ENCODE assay signal across 22 cellular contexts in genomic region chr6:129863664-129864063, GRCh38. TPM values are rescaled to one million over a fixed set of nuclear protein-coding genes. Genes with fewer than 3 reads are reported as not detected.
A peak's percentile ranks its signal among the peaks of the same experiment; 100 is the strongest.
DNase-seq lines count a peak whose midpoint lies in the region; FAIRE-seq and TF ChIP-seq lines count a peak whose summit lies in the region.
"Had no signal": no experiment of that assay in that cellular context is flagged by ENCODE, and none has a peak within 500 bp of the region (broad histone marks: within the 10 kb centered on the region; RNA-seq: fewer than 3 reads in every experiment).

No MANE protein-coding gene starts in this region.

- H3K4me1 ChIP-seq in keratinocyte (ENCODE audit: control insufficient read depth, extremely low read depth, insufficient read depth, low read length), result peaks cover 26% of the 10 kb centered on the region
- no peaks in the 10 kb centered on the region for H3K4me1 ChIP-seq in thyroid gland
- H3K4me1 ChIP-seq: BE2C, lower lobe of right lung had no signal

- H3K36me3 ChIP-seq in brain microvascular endothelial cell (replicated peaks), result no peaks in the 10 kb centered on the region
- no peaks in the 10 kb centered on the region for H3K36me3 ChIP-seq in keratinocyte (ENCODE audit: control insufficient read depth in 2 of 2, extremely low read depth in 1 of 2, insufficient read depth in 2 of 2, low read length in 2 of 2)
- no peaks in the 10 kb centered on the region for H3K36me3 ChIP-seq in thyroid gland
- H3K36me3 ChIP-seq: BE2C, lower lobe of right lung, ovary had no signal

- in situ Hi-C loops in brain microvascular endothelial cell (cut with HindIII; ENCODE audit: low pct_ligation_motif_present, low sequenced_read_pairs), result no loop called here

- H3K9ac ChIP-seq in keratinocyte (ENCODE audit: control insufficient read depth, extremely low read depth, insufficient read depth, low read length), result no peak overlapping the region

- no peak overlapping the region for H3K4me2 ChIP-seq in keratinocyte (ENCODE audit: control insufficient read depth, extremely low read depth, insufficient read depth, low read depth, low read length)

- H3K79me2 ChIP-seq in keratinocyte (ENCODE audit: control insufficient read depth, insufficient read depth, low read length), result no peaks in the 10 kb centered on the region

- no peak overlapping the region for H2AFZ ChIP-seq in keratinocyte (ENCODE audit: control insufficient read depth, low read length)

- intact Hi-C loops in thyroid gland (cut with DNase I), result no loop called here

- no peaks in the 10 kb centered on the region for H3K9me3 ChIP-seq in keratinocyte (ENCODE audit: control insufficient read depth, low read depth, low read length)
- H3K9me3 ChIP-seq in thyroid gland, result no peaks in the 10 kb centered on the region
- H3K9me3 ChIP-seq: BE2C, lower lobe of right lung, ovary had no signal

- TF ChIP-seq CTCF in brain microvascular endothelial cell (IDR thresholded peaks at IDR 0.05; ENCODE audit: low read depth, low read length, missing control alignments) (no peak), keratinocyte (optimal IDR thresholded peaks at IDR 0.05 in 1 of 3, IDR thresholded peaks at IDR 0.05 in 1 of 3, conservative IDR thresholded peaks at IDR 0.05 in 1 of 3; ENCODE audit: extremely low read depth in 1 of 3, insufficient read depth in 2 of 3, low read length in 3 of 3) (no peak), thyroid gland (IDR thresholded peaks at IDR 0.05) (no peak)

- WGBS in thyroid gland, 2 donors, result 95 to 97% methylated on average over 6 of the region's 6 CpGs

- no peak overlapping the region for H3K27ac ChIP-seq in brain microvascular endothelial cell
- peak overlapping the region; percentile 57 for H3K27ac ChIP-seq in keratinocyte (ENCODE audit: control insufficient read depth, insufficient read depth, low read length)
- no peak overlapping the region for H3K27ac ChIP-seq in thyroid gland
- H3K27ac ChIP-seq: lower lobe of right lung, ovary had no signal

- DNase-seq in EL, result peak; percentile 84
- peak; percentile 93 for DNase-seq in M059J (ENCODE audit: low read depth)
- DNase-seq in brain microvascular endothelial cell, result peak; percentile 22
- peak; percentile 56 for DNase-seq in keratinocyte (ENCODE audit: low read depth, low spot score)
- DNase-seq in thyroid gland, result no peak
- no peak for DNase-seq in NCI-H1092 treated with DMSO at 0.1 percent for 48 hours (lab: John Stamatoyannopoulos, UW)
- no peak for DNase-seq in HUDEP-2 (lab: John Stamatoyannopoulos, UW; ENCODE audit: unreplicated experiment in 76 of 76)
- no peak for DNase-seq in RCC 7860 (ENCODE audit: low spot score)
- DNase-seq: activated CD4-positive, alpha-beta T cell treated with anti-CD3 and anti-CD28 coated beads for 36 hours; activated effector memory CD4-positive, alpha-beta T cell treated with Interleukin-2 at 50 U/mL for 16 hours; BE2C; lower lobe of right lung; MV-4-11; NCI-H2029; ovary; stimulated activated CD4-positive, alpha-beta T cell treated with anti-CD3 and anti-CD28 coated beads, Interleukin-4, amount 100 ng/mL, for 24 hours; substantia nigra had no signal

- TF ChIP-seq POLR2A in thyroid gland (IDR thresholded peaks at IDR 0.05), result no peak

- H4K20me1 ChIP-seq in keratinocyte (ENCODE audit: control insufficient read depth, extremely low read depth, insufficient read depth, low read length), result no peaks in the 10 kb centered on the region

- H3K27me3 ChIP-seq in brain microvascular endothelial cell (replicated peaks) (no peaks in the 10 kb centered on the region), keratinocyte (ENCODE audit: control insufficient read depth, extremely low read depth, insufficient read depth, low read length) (no peaks in the 10 kb centered on the region), thyroid gland (no peaks in the 10 kb centered on the region)
- H3K27me3 ChIP-seq: BE2C, ovary had no signal

- no peaks in the 10 kb centered on the region for H3K9me1 ChIP-seq in keratinocyte (ENCODE audit: control insufficient read depth, extremely low read depth, insufficient read depth, low read length)

- H3K4me3 ChIP-seq in brain microvascular endothelial cell (ENCODE audit: low read depth, low read length) (no peak overlapping the region), keratinocyte (ENCODE audit: control insufficient read depth in 2 of 3, extremely low read depth in 1 of 3, insufficient read depth in 2 of 3, low read depth in 1 of 3, low read length in 3 of 3) (no peak overlapping the region), thyroid gland (replicated peaks in 1 of 3) (no peak overlapping the region)
- H3K4me3 ChIP-seq: lower lobe of right lung, ovary had no signal

- dilution Hi-C loops in keratinocyte (cut with MboI; ENCODE audit: extremely low pct_ligation_motif_present, low sequenced_read_pairs), result no loop called here

- FAIRE-seq in keratinocyte (lab: Jason Lieb, UNC), result peak; percentile 85
- FAIRE-seq in RCC 7860 (lab: Jason Lieb, UNC), result no peak
- FAIRE-seq: colon, D721Med, HepG2 had no signal

RNA-seq across cellular contexts. Expression of gene TMEM244, which starts 2.5 kb away (rescaled TPM):
- total RNA-seq in M059J (2014; rRNA removed; shearing (Covaris generic)), result not detected in 2 replicates
- polyA plus RNA-seq in keratinocyte, result 0.12 TPM in 1 of 3 replicates, not detected in the others
- not detected for polyA plus RNA-seq in keratinocyte (2011; ENCODE audit: low read depth)
- not detected in 2 replicates for polyA plus RNA-seq in keratinocyte (2011; cell fraction: cytosol; rRNA removed)
- not detected in 2 replicates for polyA plus RNA-seq in keratinocyte (2011; cell fraction: nucleus; rRNA removed)
- not detected in 2 replicates for polyA plus RNA-seq in keratinocyte (2012; ENCODE audit: low replicate concordance)
- not detected in 3 replicates for polyA minus RNA-seq in keratinocyte
- not detected for polyA minus RNA-seq in keratinocyte (2011; cell fraction: cytosol; rRNA and poly(A)+ RNA removed)
- not detected in 2 replicates for polyA minus RNA-seq in keratinocyte (2011; cell fraction: nucleus; rRNA and poly(A)+ RNA removed)
- not detected for total RNA-seq in thyroid gland
- total RNA-seq: activated CD4-positive, alpha-beta T cell treated with anti-CD3 and anti-CD28 coated beads for 36 hours; HepG2; lower lobe of right lung; NCI-H460; ovary; skeletal muscle tissue had no signal
- polyA plus RNA-seq: HepG2, ovary had no signal

Comparison
In these comparisons a context has a peak if more than half of its experiments do, and no peak if none do; other contexts are left out.
1. DNase-seq: peak in EL (single experiment), M059J (single experiment), brain microvascular endothelial cell (single experiment) and keratinocyte (single experiment); none in thyroid gland (0 of 2), NCI-H1092 treated with DMSO at 0.1 percent for 48 hours (single experiment), HUDEP-2 (0 of 76) and RCC 7860 (single experiment).